8 cellular contexts compared by ENCODE assay signal in genomic region chr19:40598121-40598917, GRCh38. TPM values are rescaled to one million over a fixed set of nuclear protein-coding genes. Genes with fewer than 3 reads are reported as not detected.
A peak's percentile ranks its signal among the peaks of the same experiment; 100 is the strongest.
DNase-seq lines count a peak whose midpoint lies in the region; ATAC-seq and TF ChIP-seq lines count a peak whose summit lies in the region.

No MANE protein-coding gene starts in this region.

- no peaks in the 10 kb centered on the region for H3K9me3 ChIP-seq in ascending aorta
- no peaks in the 10 kb centered on the region for H3K9me3 ChIP-seq in sigmoid colon

- no peak for TF ChIP-seq EP300 in sigmoid colon (IDR thresholded peaks at IDR 0.05)

- intact Hi-C loops in ascending aorta (cut with DNase I) (loop anchor here (1.0 to 10.0 kb wide), 7 partner anchors 28 to 294 kb away; partner anchors contain the start of genes C19orf47 and PLD3), sigmoid colon (cut with DNase I) (loop anchor here (2.0 to 10.0 kb wide), 2 partner anchors 50 to 294 kb away; no protein-coding TSS in a partner anchor)

- H3K27me3 ChIP-seq in ascending aorta (no peaks in the 10 kb centered on the region), sigmoid colon (peaks cover 9 to 48% (median 47%) of the 10 kb centered on the region in 3 donors)

- H3K4me3 ChIP-seq in ascending aorta (peak overlapping the region; percentile 13 to 57), sigmoid colon (peak overlapping the region in 2 of 4 donors; percentile 14 to 38)

- H3K36me3 ChIP-seq in ascending aorta (no peaks in the 10 kb centered on the region), sigmoid colon (no peaks in the 10 kb centered on the region)

- H3K4me1 ChIP-seq in ascending aorta (peaks cover 22 to 52% of the 10 kb centered on the region in 2 donors), sigmoid colon (peaks cover 0 to 65% (median 62%) of the 10 kb centered on the region in 4 donors)

- no peak for TF ChIP-seq POLR2A in sigmoid colon (IDR thresholded peaks at IDR 0.05)

- H3K27ac ChIP-seq in ascending aorta: peak overlapping the region in 1 of 2 donors; percentile 88
- H3K27ac ChIP-seq in sigmoid colon: peak overlapping the region; percentile 5 to 85 (median 23)

- DNase-seq in SIG-M5 treated with dmso at 0.1 percent for 504 hours (lab: John Stamatoyannopoulos, UW; ENCODE audit: unreplicated experiment): peak; percentile 72
- no peak for DNase-seq in SIG-M5 (lab: John Stamatoyannopoulos, UW)
- peak; percentile 44 for DNase-seq in NCI-H2029 treated with DMSO at 0.1 percent for 48 hours (lab: John Stamatoyannopoulos, UW)
- DNase-seq in T-helper 9 cell: peak; percentile 86
- peak in 1 of 2 donors; percentile 94 for DNase-seq in ascending aorta (ENCODE audit: low spot score in 2 of 2)
- DNase-seq in hepatic stellate cell (ENCODE audit: low spot score): peak; percentile 92
- peak; percentile 95 for DNase-seq in sigmoid colon

- 2% methylated on average over 46 of the region's 46 CpGs for WGBS in sigmoid colon, 2 donors

- TF ChIP-seq CTCF in ascending aorta (IDR thresholded peaks at IDR 0.05) (peak; percentile 97 to 99 (median 97)), sigmoid colon (IDR thresholded peaks at IDR 0.05) (peak; percentile 93 to 97 (median 94))

- no peak for ATAC-seq in GM21737 (IDR thresholded peaks at IDR 0.05; ENCODE audit: unreplicated experiment)

RNA-seq across cellular contexts. Expression of gene LTBP4, which starts 2.9 kb away (rescaled TPM):
- 691 TPM for total RNA-seq in ascending aorta
- total RNA-seq in sigmoid colon: 100 to 1,000 TPM; 107 to 206 (median 176) TPM
- 100 to 1,000 TPM in 1 of 3 donors, 10 to 100 TPM in 2; 31.9 to 118 (median 41.4) TPM for polyA plus RNA-seq in sigmoid colon

RNA-seq across cellular contexts. Expression of gene SHKBP1, which starts 21.6 kb away (rescaled TPM):
- total RNA-seq in ascending aorta (192 TPM), sigmoid colon (10 to 100 TPM; 15.9 to 36.3 (median 33.8) TPM)
- polyA plus RNA-seq in sigmoid colon: 10 to 100 TPM; 50.2 to 81.0 (median 52.9) TPM
